1 cellular context compared by ENCODE assay signal in genomic region chr9:110257097-110257955, GRCh38.
A peak's percentile ranks its signal among the peaks of the same experiment; 100 is the strongest.
TF ChIP-seq lines count a peak whose summit lies in the region.

No MANE protein-coding gene starts in this region.

TF ChIP-seq in K562, 482 proteins besides CTCF, POLR2A, EP300 and RAD21 (continued from another document and continues in another):
- TF ChIP-seq MIER1 (IDR thresholded peaks at IDR 0.05; ENCODE audit: low read depth) (0 out of 2 replicates have a peak, but pooled peaks have one; percentile 53), CBX1 (IDR thresholded peaks at IDR 0.05; ENCODE audit: low read depth) (peak; percentile 86; the same call in 1 of the 2 replicates), TGIF2 (CRISPR knock-in tag; IDR thresholded peaks at IDR 0.05) (no peak), RBFOX2 (IDR thresholded peaks at IDR 0.05; ENCODE audit: low read depth, low read length) (no peak), MGA (IDR thresholded peaks at IDR 0.05) (0 out of 2 replicates have a peak, but pooled peaks have one; percentile 5), HNRNPLL (IDR thresholded peaks at IDR 0.05; ENCODE audit: low read depth, low read length, poor library complexity, severe bottlenecking) (peak; percentile 5), RBBP5 (IDR thresholded peaks at IDR 0.05; ENCODE audit: borderline replicate concordance, insufficient read depth, low read length, poor library complexity, severe bottlenecking) (peak; percentile 17), TEAD1 (CRISPR knock-in tag; IDR thresholded peaks at IDR 0.05) (peak; percentile 4 to 62; a peak in 1 of 4 replicates), NCOA1 (IDR thresholded peaks at IDR 0.05; ENCODE audit: low read depth) (no peak), FOXP1 (CRISPR knock-in tag; IDR thresholded peaks at IDR 0.05) (0 out of 2 replicates have a peak, but pooled peaks have one; percentile 63), CBFA2T3 (IDR thresholded peaks at IDR 0.05) (no peak), ATF4 (CRISPR knock-in tag; IDR thresholded peaks at IDR 0.05) (peak; percentile 23; the same call in 1 of the 2 replicates), PBX2 (CRISPR knock-in tag; IDR thresholded peaks at IDR 0.05; ENCODE audit: low read depth) (no peak), PBX2 (tag; conservative IDR thresholded peaks at IDR 0.05; ENCODE audit: low read depth) (no peak), DACH1 (IDR thresholded peaks at IDR 0.05; ENCODE audit: partially characterized antibody) (no peak), NR2C2 (CRISPR knock-in tag; IDR thresholded peaks at IDR 0.05) (no peak), NR2C2 (tag; IDR thresholded peaks at IDR 0.05) (peak; percentile 93), E2F5 (CRISPR knock-in tag; IDR thresholded peaks at IDR 0.05) (no peak), ZNF280A (IDR thresholded peaks at IDR 0.05; ENCODE audit: low read depth, partially characterized antibody) (no peak), ZNF354B (CRISPR knock-in tag; IDR thresholded peaks at IDR 0.05) (no peak), RFX1 (IDR thresholded peaks at IDR 0.05) (no peak), DMBX1 (CRISPR knock-in tag; IDR thresholded peaks at IDR 0.05; ENCODE audit: borderline replicate concordance) (0 out of 2 replicates have a peak, but pooled peaks have one; percentile 29), KLF1 (tag; IDR thresholded peaks at IDR 0.05) (no peak), ATF1 (CRISPR knock-in tag; IDR thresholded peaks at IDR 0.05) (no peak), ATF1 (tag; IDR thresholded peaks at IDR 0.05) (peak; percentile 65), SOX6 (IDR thresholded peaks at IDR 0.05) (0 out of 2 replicates have a peak, but pooled peaks have one; percentile 0), SETDB1 (IDR thresholded peaks at IDR 0.05; ENCODE audit: low read length) (no peak)
- TF ChIP-seq, protein P1, sequence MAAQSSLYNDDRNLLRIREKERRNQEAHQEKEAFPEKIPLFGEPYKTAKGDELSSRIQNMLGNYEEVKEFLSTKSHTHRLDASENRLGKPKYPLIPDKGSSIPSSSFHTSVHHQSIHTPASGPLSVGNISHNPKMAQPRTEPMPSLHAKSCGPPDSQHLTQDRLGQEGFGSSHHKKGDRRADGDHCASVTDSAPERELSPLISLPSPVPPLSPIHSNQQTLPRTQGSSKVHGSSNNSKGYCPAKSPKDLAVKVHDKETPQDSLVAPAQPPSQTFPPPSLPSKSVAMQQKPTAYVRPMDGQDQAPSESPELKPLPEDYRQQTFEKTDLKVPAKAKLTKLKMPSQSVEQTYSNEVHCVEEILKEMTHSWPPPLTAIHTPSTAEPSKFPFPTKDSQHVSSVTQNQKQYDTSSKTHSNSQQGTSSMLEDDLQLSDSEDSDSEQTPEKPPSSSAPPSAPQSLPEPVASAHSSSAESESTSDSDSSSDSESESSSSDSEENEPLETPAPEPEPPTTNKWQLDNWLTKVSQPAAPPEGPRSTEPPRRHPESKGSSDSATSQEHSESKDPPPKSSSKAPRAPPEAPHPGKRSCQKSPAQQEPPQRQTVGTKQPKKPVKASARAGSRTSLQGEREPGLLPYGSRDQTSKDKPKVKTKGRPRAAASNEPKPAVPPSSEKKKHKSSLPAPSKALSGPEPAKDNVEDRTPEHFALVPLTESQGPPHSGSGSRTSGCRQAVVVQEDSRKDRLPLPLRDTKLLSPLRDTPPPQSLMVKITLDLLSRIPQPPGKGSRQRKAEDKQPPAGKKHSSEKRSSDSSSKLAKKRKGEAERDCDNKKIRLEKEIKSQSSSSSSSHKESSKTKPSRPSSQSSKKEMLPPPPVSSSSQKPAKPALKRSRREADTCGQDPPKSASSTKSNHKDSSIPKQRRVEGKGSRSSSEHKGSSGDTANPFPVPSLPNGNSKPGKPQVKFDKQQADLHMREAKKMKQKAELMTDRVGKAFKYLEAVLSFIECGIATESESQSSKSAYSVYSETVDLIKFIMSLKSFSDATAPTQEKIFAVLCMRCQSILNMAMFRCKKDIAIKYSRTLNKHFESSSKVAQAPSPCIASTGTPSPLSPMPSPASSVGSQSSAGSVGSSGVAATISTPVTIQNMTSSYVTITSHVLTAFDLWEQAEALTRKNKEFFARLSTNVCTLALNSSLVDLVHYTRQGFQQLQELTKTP (IDR thresholded peaks at IDR 0.05; ENCODE audit: low read depth in 1 of 2, partially characterized antibody in 2 of 2), result peak in 1 of 2 experiments; percentile 69
- TF ChIP-seq, protein P2, sequence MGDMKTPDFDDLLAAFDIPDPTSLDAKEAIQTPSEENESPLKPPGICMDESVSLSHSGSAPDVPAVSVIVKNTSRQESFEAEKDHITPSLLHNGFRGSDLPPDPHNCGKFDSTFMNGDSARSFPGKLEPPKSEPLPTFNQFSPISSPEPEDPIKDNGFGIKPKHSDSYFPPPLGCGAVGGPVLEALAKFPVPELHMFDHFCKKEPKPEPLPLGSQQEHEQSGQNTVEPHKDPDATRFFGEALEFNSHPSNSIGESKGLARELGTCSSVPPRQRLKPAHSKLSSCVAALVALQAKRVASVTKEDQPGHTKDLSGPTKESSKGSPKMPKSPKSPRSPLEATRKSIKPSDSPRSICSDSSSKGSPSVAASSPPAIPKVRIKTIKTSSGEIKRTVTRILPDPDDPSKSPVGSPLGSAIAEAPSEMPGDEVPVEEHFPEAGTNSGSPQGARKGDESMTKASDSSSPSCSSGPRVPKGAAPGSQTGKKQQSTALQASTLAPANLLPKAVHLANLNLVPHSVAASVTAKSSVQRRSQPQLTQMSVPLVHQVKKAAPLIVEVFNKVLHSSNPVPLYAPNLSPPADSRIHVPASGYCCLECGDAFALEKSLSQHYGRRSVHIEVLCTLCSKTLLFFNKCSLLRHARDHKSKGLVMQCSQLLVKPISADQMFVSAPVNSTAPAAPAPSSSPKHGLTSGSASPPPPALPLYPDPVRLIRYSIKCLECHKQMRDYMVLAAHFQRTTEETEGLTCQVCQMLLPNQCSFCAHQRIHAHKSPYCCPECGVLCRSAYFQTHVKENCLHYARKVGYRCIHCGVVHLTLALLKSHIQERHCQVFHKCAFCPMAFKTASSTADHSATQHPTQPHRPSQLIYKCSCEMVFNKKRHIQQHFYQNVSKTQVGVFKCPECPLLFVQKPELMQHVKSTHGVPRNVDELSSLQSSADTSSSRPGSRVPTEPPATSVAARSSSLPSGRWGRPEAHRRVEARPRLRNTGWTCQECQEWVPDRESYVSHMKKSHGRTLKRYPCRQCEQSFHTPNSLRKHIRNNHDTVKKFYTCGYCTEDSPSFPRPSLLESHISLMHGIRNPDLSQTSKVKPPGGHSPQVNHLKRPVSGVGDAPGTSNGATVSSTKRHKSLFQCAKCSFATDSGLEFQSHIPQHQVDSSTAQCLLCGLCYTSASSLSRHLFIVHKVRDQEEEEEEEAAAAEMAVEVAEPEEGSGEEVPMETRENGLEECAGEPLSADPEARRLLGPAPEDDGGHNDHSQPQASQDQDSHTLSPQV (IDR thresholded peaks at IDR 0.05), result 0 out of 2 replicates have a peak, but pooled peaks have one; percentile 21
